Comparison of ENCODE assay signal across 16 cellular contexts in the genomic region with DNA sequence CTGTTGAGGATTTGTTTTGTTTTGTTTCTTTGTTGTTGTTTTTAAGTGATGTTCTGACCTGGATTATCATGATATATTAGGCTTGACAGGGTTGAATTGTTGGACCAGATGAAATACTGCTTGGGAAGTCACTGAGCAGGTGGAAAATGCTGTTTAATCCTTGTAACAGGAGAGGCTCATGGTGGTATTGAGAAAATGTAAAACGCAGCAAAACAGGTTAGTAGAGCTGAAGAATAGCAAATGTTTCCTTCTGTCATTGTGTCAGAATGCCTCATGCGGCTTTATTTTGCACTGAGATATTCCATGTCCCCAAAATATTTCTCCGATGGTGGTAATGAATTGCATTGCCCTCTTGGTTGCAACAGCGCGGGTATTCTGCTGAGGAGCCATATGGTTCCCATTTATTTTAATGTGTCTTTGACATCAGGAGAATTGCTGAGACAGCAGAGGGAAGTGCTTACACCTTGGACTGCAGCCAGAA.
DNase-seq lines count a peak whose midpoint lies in the region; ATAC-seq, FAIRE-seq and TF ChIP-seq lines count a peak whose summit lies in the region.
"Had no signal": no experiment of that assay in that cellular context is flagged by ENCODE, and none has a peak within 500 bp of the region (broad histone marks: within the 10 kb centered on the region; RNA-seq: fewer than 3 reads in every experiment).

No MANE protein-coding gene starts in this region.

- H3K9me3 ChIP-seq in T-helper 17 cell (ENCODE audit: control insufficient read depth, low read length, poor library complexity, severe bottlenecking): no peaks in the 10 kb centered on the region
- H3K9me3 ChIP-seq: lower lobe of right lung, ovary had no signal

- FAIRE-seq in islet of Langerhans (lab: Jason Lieb, UNC): peak; percentile 88
- FAIRE-seq: GM12878 had no signal

- H3K4me1 Mint-ChIP-seq in T-helper 17 cell: no peaks in the 10 kb centered on the region

- peaks cover 10% of the 10 kb centered on the region for H3K27me3 Mint-ChIP-seq in T-helper 17 cell
- H3K27me3 Mint-ChIP-seq: CD4-positive, alpha-beta T cell had no signal

- H3K27ac Mint-ChIP-seq in T-helper 17 cell: no peak overlapping the region
- H3K27ac Mint-ChIP-seq: CD4-positive, alpha-beta T cell had no signal

- ATAC-seq in HG03280 (IDR thresholded peaks at IDR 0.05; ENCODE audit: unreplicated experiment) (no peak), T-helper 17 cell (no peak)
- ATAC-seq: activated T-cell treated with anti-CD3 and anti-CD28 coated beads, Interleukin-2, amount 50 U/mL, for 4 hours; GM12878; lower lobe of right lung had no signal

- no peak overlapping the region for H3K4me3 Mint-ChIP-seq in T-helper 17 cell
- H3K4me3 Mint-ChIP-seq: activated T-cell treated with anti-CD3 and anti-CD28 coated beads, Interleukin-2, amount 50 U/mL, for 4 hours; CD4-positive, alpha-beta T cell had no signal

- peak; percentile 54 for DNase-seq in D341Med (ENCODE audit: low spot score)
- peak; percentile 40 for DNase-seq in NCI-H1092 (lab: John Stamatoyannopoulos, UW)
- no peak for DNase-seq in T-helper 17 cell
- DNase-seq in Ammon's horn (ENCODE audit: low spot score): no peak
- no peak for DNase-seq in pons (ENCODE audit: low spot score)
- DNase-seq: activated T-cell treated with anti-CD3 and anti-CD28 coated beads, Interleukin-2, amount 50 U/mL, for 4 hours; anterior cingulate cortex; CD4-positive, alpha-beta T cell; lower lobe of right lung; NCI-H526 treated with DMSO at 0.1 percent for 48 hours; ovary; stimulated activated naive CD4-positive, alpha-beta T cell had no signal

- H3K36me3 Mint-ChIP-seq in T-helper 17 cell (ENCODE audit: low read depth): no peaks in the 10 kb centered on the region

TF ChIP-seq in PFSK-1, 5 proteins besides CTCF, POLR2A, EP300 and RAD21:
- TF ChIP-seq SIN3A (IDR thresholded peaks at IDR 0.05; ENCODE audit: borderline replicate concordance, insufficient read depth, low read length) (no peak), POLR2AphosphoS5 (IDR thresholded peaks at IDR 0.05; ENCODE audit: low read depth, low read length) (peak; percentile 46; the same call in 1 of the 2 replicates), TAF1 (IDR thresholded peaks at IDR 0.05; ENCODE audit: borderline replicate concordance, insufficient read depth, low read length) (no peak), FOXP2 (optimal IDR thresholded peaks at IDR 0.05; ENCODE audit: borderline replicate concordance, extremely low read depth, extremely low read length, insufficient read depth) (peak; percentile 37)
- TF ChIP-seq, protein P1, sequence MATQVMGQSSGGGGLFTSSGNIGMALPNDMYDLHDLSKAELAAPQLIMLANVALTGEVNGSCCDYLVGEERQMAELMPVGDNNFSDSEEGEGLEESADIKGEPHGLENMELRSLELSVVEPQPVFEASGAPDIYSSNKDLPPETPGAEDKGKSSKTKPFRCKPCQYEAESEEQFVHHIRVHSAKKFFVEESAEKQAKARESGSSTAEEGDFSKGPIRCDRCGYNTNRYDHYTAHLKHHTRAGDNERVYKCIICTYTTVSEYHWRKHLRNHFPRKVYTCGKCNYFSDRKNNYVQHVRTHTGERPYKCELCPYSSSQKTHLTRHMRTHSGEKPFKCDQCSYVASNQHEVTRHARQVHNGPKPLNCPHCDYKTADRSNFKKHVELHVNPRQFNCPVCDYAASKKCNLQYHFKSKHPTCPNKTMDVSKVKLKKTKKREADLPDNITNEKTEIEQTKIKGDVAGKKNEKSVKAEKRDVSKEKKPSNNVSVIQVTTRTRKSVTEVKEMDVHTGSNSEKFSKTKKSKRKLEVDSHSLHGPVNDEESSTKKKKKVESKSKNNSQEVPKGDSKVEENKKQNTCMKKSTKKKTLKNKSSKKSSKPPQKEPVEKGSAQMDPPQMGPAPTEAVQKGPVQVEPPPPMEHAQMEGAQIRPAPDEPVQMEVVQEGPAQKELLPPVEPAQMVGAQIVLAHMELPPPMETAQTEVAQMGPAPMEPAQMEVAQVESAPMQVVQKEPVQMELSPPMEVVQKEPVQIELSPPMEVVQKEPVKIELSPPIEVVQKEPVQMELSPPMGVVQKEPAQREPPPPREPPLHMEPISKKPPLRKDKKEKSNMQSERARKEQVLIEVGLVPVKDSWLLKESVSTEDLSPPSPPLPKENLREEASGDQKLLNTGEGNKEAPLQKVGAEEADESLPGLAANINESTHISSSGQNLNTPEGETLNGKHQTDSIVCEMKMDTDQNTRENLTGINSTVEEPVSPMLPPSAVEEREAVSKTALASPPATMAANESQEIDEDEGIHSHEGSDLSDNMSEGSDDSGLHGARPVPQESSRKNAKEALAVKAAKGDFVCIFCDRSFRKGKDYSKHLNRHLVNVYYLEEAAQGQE (IDR thresholded peaks at IDR 0.05; ENCODE audit: insufficient read depth in 1 of 2, low read depth in 2 of 2, low read length in 2 of 2): no peak

Comparison
In these comparisons a context has a peak if more than half of its experiments do, and no peak if none do; other contexts are left out.
1. DNase-seq: peak in D341Med (single experiment) and NCI-H1092 (single experiment); none in T-helper 17 cell (0 of 3), Ammon's horn (single experiment) and pons (single experiment).